1 cellular context compared by ENCODE assay signal in genomic region chr11:3942160-3942955, GRCh38.
TF ChIP-seq lines count a peak whose summit lies in the region.

No MANE protein-coding gene starts in this region.

TF ChIP-seq in SK-N-SH, 30 proteins besides CTCF, POLR2A, EP300 and RAD21 (continued from another document):
- no peak for TF ChIP-seq FOXM1 (IDR thresholded peaks at IDR 0.05; ENCODE audit: low read depth)
- TF ChIP-seq NRF1 (IDR thresholded peaks at IDR 0.05; ENCODE audit: low read depth, low read length) = no peak
- TF ChIP-seq NFIC (IDR thresholded peaks at IDR 0.05; ENCODE audit: borderline replicate concordance) = no peak
- no peak for TF ChIP-seq TEAD4 (IDR thresholded peaks at IDR 0.05; ENCODE audit: borderline replicate concordance, insufficient read depth)
- TF ChIP-seq YY1 (IDR thresholded peaks at IDR 0.05; ENCODE audit: low read depth) = no peak
- TF ChIP-seq, protein P1, sequence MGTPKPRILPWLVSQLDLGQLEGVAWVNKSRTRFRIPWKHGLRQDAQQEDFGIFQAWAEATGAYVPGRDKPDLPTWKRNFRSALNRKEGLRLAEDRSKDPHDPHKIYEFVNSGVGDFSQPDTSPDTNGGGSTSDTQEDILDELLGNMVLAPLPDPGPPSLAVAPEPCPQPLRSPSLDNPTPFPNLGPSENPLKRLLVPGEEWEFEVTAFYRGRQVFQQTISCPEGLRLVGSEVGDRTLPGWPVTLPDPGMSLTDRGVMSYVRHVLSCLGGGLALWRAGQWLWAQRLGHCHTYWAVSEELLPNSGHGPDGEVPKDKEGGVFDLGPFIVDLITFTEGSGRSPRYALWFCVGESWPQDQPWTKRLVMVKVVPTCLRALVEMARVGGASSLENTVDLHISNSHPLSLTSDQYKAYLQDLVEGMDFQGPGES (IDR thresholded peaks at IDR 0.05; ENCODE audit: low read depth, low read length) = no peak
- TF ChIP-seq POLR2AphosphoS5 (IDR thresholded peaks at IDR 0.05; ENCODE audit: low read depth, low read length) = no peak
- TF ChIP-seq ZBTB33 (IDR thresholded peaks at IDR 0.05; ENCODE audit: borderline replicate concordance, low read depth) = no peak
- TF ChIP-seq TAF1 (IDR thresholded peaks at IDR 0.05; ENCODE audit: borderline replicate concordance, low read depth, low read length) = no peak
- no peak for TF ChIP-seq FOSL2 (IDR thresholded peaks at IDR 0.05; ENCODE audit: borderline replicate concordance, low read depth)
- TF ChIP-seq EZH2phosphoT487 (IDR thresholded peaks at IDR 0.05; ENCODE audit: borderline replicate concordance, low read depth) = no peak
- TF ChIP-seq USF2 (IDR thresholded peaks at IDR 0.05; ENCODE audit: borderline replicate concordance, low read depth, low read length) = no peak
- no peak for TF ChIP-seq RCOR1 (IDR thresholded peaks at IDR 0.05; ENCODE audit: low read length)
